In genomic region chr3:105891101-105891500, GRCh38 we compare ENCODE assay signal across 29 cellular contexts. TPM values are rescaled to one million over a fixed set of nuclear protein-coding genes. Genes with fewer than 3 reads are reported as not detected.
DNase-seq lines count a peak whose midpoint lies in the region; ATAC-seq and TF ChIP-seq lines count a peak whose summit lies in the region.
"Had no signal": no experiment of that assay in that cellular context is flagged by ENCODE, and none has a peak within 500 bp of the region (broad histone marks: within the 10 kb centered on the region; RNA-seq: fewer than 3 reads in every experiment).

No MANE protein-coding gene starts in this region.

- H3K27me3 ChIP-seq in OCI-LY1 (ENCODE audit: insufficient read depth, low read length) (no peaks in the 10 kb centered on the region), osteoblast (ENCODE audit: insufficient read depth, low read length) (no peaks in the 10 kb centered on the region)
- H3K27me3 ChIP-seq: BLaER1 treated with 17β-estradiol and CSF1 and Interleukin-3, amounts not matched to agents 10 nM and 100 nM; dorsolateral prefrontal cortex; MG63; spleen; stomach; tibial artery had no signal

- no peaks in the 10 kb centered on the region for H3K9me3 ChIP-seq in OCI-LY1 (ENCODE audit: low read length)
- no peaks in the 10 kb centered on the region for H3K9me3 ChIP-seq in osteoblast (ENCODE audit: low read depth, low read length)
- H3K9me3 ChIP-seq: BLaER1 treated with 17β-estradiol and CSF1 and Interleukin-3, amounts not matched to agents 10 nM and 100 nM; MG63; spleen; stomach; tibial artery had no signal

- DNase-seq in activated T-cell treated with anti-CD3 and anti-CD28 coated beads, Interleukin-2, amount 50 U/mL, for 24 hours, result no peak
- DNase-seq in activated T-cell treated with anti-CD3 and anti-CD28 coated beads for 4 hours (no peak), osteoblast (ENCODE audit: insufficient read length, low spot score, missing footprints) (no peak), NCI-H748 treated with DMSO at 0.1 percent for 48 hours (lab: John Stamatoyannopoulos, UW) (no peak)
- no peak for DNase-seq in activated naive CD8-positive, alpha-beta T cell treated with anti-CD3 and anti-CD28 coated beads for 36 hours
- DNase-seq: ACHN; activated CD4-positive, CD25-positive, alpha-beta regulatory T cell treated with anti-CD3 and anti-CD28 coated beads, Interleukin-2, amount 50 U/mL, for 72 hours; activated CD8-positive, alpha-beta memory T cell treated with anti-CD3 and anti-CD28 coated beads, Interleukin-2, amount 50 U/mL, for 4 hours; activated naive CD4-positive, alpha-beta T cell; DND-41; dorsolateral prefrontal cortex; kidney glomerular epithelial cell; MG63; NCI-H1417; NCI-H2081; NCI-H226; NCI-H82; right cardiac atrium; SHP77 treated with DMSO at 0.1 percent for 48 hours; spleen; stomach; tibial artery had no signal

- H3K4me2 ChIP-seq in OCI-LY1 (ENCODE audit: low read length) (no peak overlapping the region), osteoblast (ENCODE audit: insufficient read depth, low read length) (no peak overlapping the region)
- H3K4me2 ChIP-seq: BLaER1 treated with 17β-estradiol and CSF1 and Interleukin-3, amounts not matched to agents 10 nM and 100 nM had no signal

- H3K4me1 Mint-ChIP-seq in activated T-cell treated with anti-CD3 and anti-CD28 coated beads, Interleukin-2, amount 50 U/mL, for 24 hours (ENCODE audit: low read depth), result peaks cover 13% of the 10 kb centered on the region
- H3K4me1 Mint-ChIP-seq in activated naive CD8-positive, alpha-beta T cell treated with anti-CD3 and anti-CD28 coated beads for 36 hours, result peaks cover 11% of the 10 kb centered on the region
- H3K4me1 Mint-ChIP-seq: neural crest cell had no signal

- no peaks in the 10 kb centered on the region for H3K27me3 Mint-ChIP-seq in activated T-cell treated with anti-CD3 and anti-CD28 coated beads, Interleukin-2, amount 50 U/mL, for 24 hours
- no peaks in the 10 kb centered on the region for H3K27me3 Mint-ChIP-seq in activated naive CD8-positive, alpha-beta T cell treated with anti-CD3 and anti-CD28 coated beads for 36 hours
- H3K27me3 Mint-ChIP-seq: central memory CD8-positive, alpha-beta T cell had no signal

- TF ChIP-seq CTCF in OCI-LY1 (IDR thresholded peaks at IDR 0.05; ENCODE audit: low read length) (no peak), osteoblast (IDR thresholded peaks at IDR 0.05; ENCODE audit: extremely low read depth, low read depth, low read length) (no peak)

- peaks cover 5% of the 10 kb centered on the region for H3K4me1 ChIP-seq in OCI-LY1 (ENCODE audit: insufficient read depth, low read length, severe bottlenecking)
- H3K4me1 ChIP-seq in osteoblast (ENCODE audit: insufficient read depth, low read length), result no peaks in the 10 kb centered on the region
- H3K4me1 ChIP-seq: BLaER1 treated with 17β-estradiol and CSF1 and Interleukin-3, amounts not matched to agents 10 nM and 100 nM; spleen; stomach; tibial artery had no signal

- ATAC-seq in GM21723 (IDR thresholded peaks at IDR 0.05; ENCODE audit: unreplicated experiment) (no peak), GM21381 (IDR thresholded peaks at IDR 0.05; ENCODE audit: unreplicated experiment) (no peak)
- ATAC-seq: right cardiac atrium had no signal

- no peaks in the 10 kb centered on the region for H4K20me1 ChIP-seq in OCI-LY1 (ENCODE audit: insufficient read depth, low read length)
- no peaks in the 10 kb centered on the region for H4K20me1 ChIP-seq in osteoblast (ENCODE audit: insufficient read depth, low read length)
- H4K20me1 ChIP-seq: BLaER1 treated with 17β-estradiol and CSF1 and Interleukin-3, amounts not matched to agents 10 nM and 100 nM had no signal

- H3K36me3 ChIP-seq in OCI-LY1 (ENCODE audit: insufficient read depth, low read length), result no peaks in the 10 kb centered on the region
- no peaks in the 10 kb centered on the region for H3K36me3 ChIP-seq in osteoblast (ENCODE audit: insufficient read depth, low read length)
- H3K36me3 ChIP-seq: BLaER1 treated with 17β-estradiol and CSF1 and Interleukin-3, amounts not matched to agents 10 nM and 100 nM; MG63; spleen; stomach; tibial artery had no signal

- no peaks in the 10 kb centered on the region for H3K9me3 Mint-ChIP-seq in activated T-cell treated with anti-CD3 and anti-CD28 coated beads, Interleukin-2, amount 50 U/mL, for 24 hours
- no peaks in the 10 kb centered on the region for H3K9me3 Mint-ChIP-seq in activated naive CD8-positive, alpha-beta T cell treated with anti-CD3 and anti-CD28 coated beads for 36 hours
- H3K9me3 Mint-ChIP-seq: central memory CD8-positive, alpha-beta T cell; neural crest cell had no signal

- no peaks in the 10 kb centered on the region for H3K36me3 Mint-ChIP-seq in activated T-cell treated with anti-CD3 and anti-CD28 coated beads, Interleukin-2, amount 50 U/mL, for 24 hours (ENCODE audit: low read depth)
- peaks cover 4% of the 10 kb centered on the region for H3K36me3 Mint-ChIP-seq in activated naive CD8-positive, alpha-beta T cell treated with anti-CD3 and anti-CD28 coated beads for 36 hours

- H3K9me2 ChIP-seq in OCI-LY1 (ENCODE audit: low read depth, low read length), result no peaks in the 10 kb centered on the region

- H3F3A ChIP-seq in OCI-LY1 (ENCODE audit: insufficient read depth, low read length), result no peaks in the 10 kb centered on the region

- H2AFZ ChIP-seq in OCI-LY1 (ENCODE audit: low read length) (peak overlapping the region; percentile 39; the same call in 1 of the 2 replicates), osteoblast (ENCODE audit: low read length) (peak overlapping the region; percentile 45)

- H3K27ac ChIP-seq in OCI-LY1 (ENCODE audit: low read depth, low read length, poor library complexity, severe bottlenecking) (no peak overlapping the region), osteoblast (ENCODE audit: low read depth, low read length) (no peak overlapping the region)
- H3K27ac ChIP-seq: BLaER1 treated with 17β-estradiol and CSF1 and Interleukin-3, amounts not matched to agents 10 nM and 100 nM; dorsolateral prefrontal cortex; spleen; stomach; tibial artery had no signal

- no peak overlapping the region for H3K4me3 Mint-ChIP-seq in activated T-cell treated with anti-CD3 and anti-CD28 coated beads, Interleukin-2, amount 50 U/mL, for 24 hours
- H3K4me3 Mint-ChIP-seq in activated naive CD8-positive, alpha-beta T cell treated with anti-CD3 and anti-CD28 coated beads for 36 hours, result peak overlapping the region; percentile 44
- H3K4me3 Mint-ChIP-seq: central memory CD8-positive, alpha-beta T cell; neural crest cell had no signal

- H3K4me3 ChIP-seq in OCI-LY1 (ENCODE audit: low read depth, low read length, poor library complexity, severe bottlenecking), result no peak overlapping the region
- H3K4me3 ChIP-seq in osteoblast (ENCODE audit: insufficient read depth, low read length), result no peak overlapping the region
- H3K4me3 ChIP-seq: BLaER1 treated with 17β-estradiol and CSF1 and Interleukin-3, amounts not matched to agents 10 nM and 100 nM; dorsolateral prefrontal cortex; lung; MG63; spleen; stomach; tibial artery had no signal

- H3K9ac ChIP-seq in OCI-LY1 (ENCODE audit: low read length), result no peak overlapping the region
- H3K9ac ChIP-seq: BLaER1 treated with 17β-estradiol and CSF1 and Interleukin-3, amounts not matched to agents 10 nM and 100 nM had no signal

- peak overlapping the region; percentile 16 for H3K27ac Mint-ChIP-seq in activated T-cell treated with anti-CD3 and anti-CD28 coated beads, Interleukin-2, amount 50 U/mL, for 24 hours
- peak overlapping the region; percentile 79 for H3K27ac Mint-ChIP-seq in activated naive CD8-positive, alpha-beta T cell treated with anti-CD3 and anti-CD28 coated beads for 36 hours

- H3K79me2 ChIP-seq in OCI-LY1 (ENCODE audit: insufficient read depth, low read length) (no peaks in the 10 kb centered on the region), osteoblast (ENCODE audit: insufficient read depth, low read length) (no peaks in the 10 kb centered on the region)

RNA-seq across cellular contexts. Expression of gene CBLB, which starts 22.3 kb away (rescaled TPM):
- 10 to 100 TPM; 95.1 to 97.3 TPM for total RNA-seq in activated naive CD8-positive, alpha-beta T cell treated with anti-CD3 and anti-CD28 coated beads for 36 hours
- total RNA-seq in osteoblast, result 108 and 128 TPM in 2 replicates
